ENCODE assay signal across 9 cellular contexts in genomic region chr17:42122371-42123303, GRCh38. TPM values are rescaled to one million over a fixed set of nuclear protein-coding genes. Genes with fewer than 3 reads are reported as not detected.
A peak's percentile ranks its signal among the peaks of the same experiment; 100 is the strongest.
DNase-seq lines count a peak whose midpoint lies in the region; TF ChIP-seq lines count a peak whose summit lies in the region.
"Had no signal": no experiment of that assay in that cellular context is flagged by ENCODE, and none has a peak within 500 bp of the region (broad histone marks: within the 10 kb centered on the region; RNA-seq: fewer than 3 reads in every experiment).

Gene HSPB9, plus strand, starts transcription at chr17:42122804. Its CDS starts 47 bp downstream, at chr17:42122851.

- peaks cover 4% of the 10 kb centered on the region; the same call in 1 of the 2 replicates for H3K36me3 ChIP-seq in ES-I3 (ENCODE audit: insufficient read depth, low read length)

- H3K4me1 ChIP-seq in ES-I3 (ENCODE audit: insufficient read depth, low read length), result peaks cover 11% of the 10 kb centered on the region

- peaks cover 8% of the 10 kb centered on the region for H3K4me1 Mint-ChIP-seq in osteocyte (ENCODE audit: unreplicated experiment)

- H3K4me3 ChIP-seq in fibroblast of villous mesenchyme (ENCODE audit: low read depth, low read length), result no peak within 1 kb of the TSS

- TF ChIP-seq CTCF in fibroblast of villous mesenchyme (IDR thresholded peaks at IDR 0.05; ENCODE audit: insufficient read depth, low read depth, low read length) (no peak), osteocyte (IDR thresholded peaks at IDR 0.05) (no peak)

- no peaks in the 10 kb centered on the region for H3K27me3 Mint-ChIP-seq in osteocyte (ENCODE audit: unreplicated experiment)

- peaks cover 9% of the 10 kb centered on the region for H3K36me3 Mint-ChIP-seq in osteocyte (ENCODE audit: unreplicated experiment)

- DNase-seq in NCI-H82 treated with DMSO at 0.1 percent for 48 hours (lab: John Stamatoyannopoulos, UW; ENCODE audit: unreplicated experiment), result peak; percentile 63
- DNase-seq in fibroblast of villous mesenchyme (ENCODE audit: low read depth), result peak; percentile 40
- DNase-seq in osteocyte (ENCODE audit: extremely low spot score, unreplicated experiment), result no peak
- no peak for DNase-seq in AG08395 (ENCODE audit: low spot score)
- no peak for DNase-seq in COR-L47 (lab: John Stamatoyannopoulos, UW)
- DNase-seq in kidney glomerular epithelial cell (lab: John Stamatoyannopoulos, UW), result no peak
- no peak for DNase-seq in SIG-M5 (lab: John Stamatoyannopoulos, UW)

- no peaks in the 10 kb centered on the region for H3K9me3 ChIP-seq in ES-I3 (ENCODE audit: control insufficient read depth, insufficient read depth, low read length)

- no peaks in the 10 kb centered on the region for H3K9me3 Mint-ChIP-seq in osteocyte (ENCODE audit: unreplicated experiment)

- peak within 1 kb of the TSS; percentile 58 for H3K4me3 Mint-ChIP-seq in osteocyte (ENCODE audit: unreplicated experiment)

- peak within 1 kb of the TSS; percentile 15; the same call in 1 of the 2 replicates for H3K9ac ChIP-seq in ES-I3 (ENCODE audit: low read depth, low read length)

- H3K27ac Mint-ChIP-seq in osteocyte (ENCODE audit: unreplicated experiment), result no peak within 1 kb of the TSS

RNA-seq across cellular contexts. Expression of gene HSPB9, which starts in this region (rescaled TPM):
- not detected in 2 replicates for total RNA-seq in fibroblast of villous mesenchyme
- not detected in 2 replicates for total RNA-seq in osteocyte
- total RNA-seq: epithelial cell of proximal tubule had no signal

Comparison
In these comparisons a context has a peak if more than half of its experiments do, and no peak if none do; other contexts are left out.
1. Peak in DNase-seq in fibroblast of villous mesenchyme; RNA of the gene not detected or under 1 TPM.